Comparison of ENCODE assay signal across 1 cellular context in the genomic region with DNA sequence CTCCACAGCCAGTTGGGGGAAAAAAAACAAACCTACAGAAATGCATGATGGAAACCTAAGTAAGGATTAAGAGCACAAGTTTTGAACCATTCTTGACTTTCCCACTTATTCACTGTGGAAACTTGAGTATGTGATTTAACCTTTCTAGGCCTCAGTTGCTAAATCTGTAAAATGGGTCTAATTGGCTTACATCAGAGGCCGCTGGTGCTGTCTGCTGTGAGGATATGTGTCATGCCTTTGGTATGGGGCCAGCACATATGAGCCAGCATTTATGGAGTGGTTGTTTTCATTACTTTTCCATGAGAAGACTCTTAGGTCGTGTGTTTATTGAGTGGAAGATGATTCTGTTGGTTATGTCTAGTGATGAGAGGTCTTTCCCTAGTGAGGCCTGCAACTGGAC.
TF ChIP-seq lines count a peak whose summit lies in the region.

No MANE protein-coding gene starts in this region.

TF ChIP-seq in IMR-90, 13 proteins besides CTCF, POLR2A, EP300 and RAD21 (continued from another document):
- TF ChIP-seq MXI1 (IDR thresholded peaks at IDR 0.05; ENCODE audit: borderline replicate concordance, low read depth, low read length): no peak
- peak; percentile 95 for TF ChIP-seq NFE2L2 (IDR thresholded peaks at IDR 0.05; ENCODE audit: low read depth, low read length)
- TF ChIP-seq RCOR1 (IDR thresholded peaks at IDR 0.05; ENCODE audit: insufficient replicate concordance, low read length): peak; percentile 100
- TF ChIP-seq, protein P1, sequence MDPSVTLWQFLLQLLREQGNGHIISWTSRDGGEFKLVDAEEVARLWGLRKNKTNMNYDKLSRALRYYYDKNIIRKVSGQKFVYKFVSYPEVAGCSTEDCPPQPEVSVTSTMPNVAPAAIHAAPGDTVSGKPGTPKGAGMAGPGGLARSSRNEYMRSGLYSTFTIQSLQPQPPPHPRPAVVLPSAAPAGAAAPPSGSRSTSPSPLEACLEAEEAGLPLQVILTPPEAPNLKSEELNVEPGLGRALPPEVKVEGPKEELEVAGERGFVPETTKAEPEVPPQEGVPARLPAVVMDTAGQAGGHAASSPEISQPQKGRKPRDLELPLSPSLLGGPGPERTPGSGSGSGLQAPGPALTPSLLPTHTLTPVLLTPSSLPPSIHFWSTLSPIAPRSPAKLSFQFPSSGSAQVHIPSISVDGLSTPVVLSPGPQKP (IDR thresholded peaks at IDR 0.05; ENCODE audit: borderline replicate concordance, low read depth, low read length): no peak
- TF ChIP-seq CEBPB (IDR thresholded peaks at IDR 0.05; ENCODE audit: low read depth, low read length): peak; percentile 83
- TF ChIP-seq, protein P2, sequence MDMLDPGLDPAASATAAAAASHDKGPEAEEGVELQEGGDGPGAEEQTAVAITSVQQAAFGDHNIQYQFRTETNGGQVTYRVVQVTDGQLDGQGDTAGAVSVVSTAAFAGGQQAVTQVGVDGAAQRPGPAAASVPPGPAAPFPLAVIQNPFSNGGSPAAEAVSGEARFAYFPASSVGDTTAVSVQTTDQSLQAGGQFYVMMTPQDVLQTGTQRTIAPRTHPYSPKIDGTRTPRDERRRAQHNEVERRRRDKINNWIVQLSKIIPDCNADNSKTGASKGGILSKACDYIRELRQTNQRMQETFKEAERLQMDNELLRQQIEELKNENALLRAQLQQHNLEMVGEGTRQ (IDR thresholded peaks at IDR 0.05; ENCODE audit: low read depth, low read length): no peak
- peak; percentile 55; the same call in 1 of the 2 replicates for TF ChIP-seq FOS (IDR thresholded peaks at IDR 0.05; ENCODE audit: low read depth, low read length)
- TF ChIP-seq MAZ (IDR thresholded peaks at IDR 0.05; ENCODE audit: borderline replicate concordance, low read depth, low read length): no peak
- TF ChIP-seq CHD1 (IDR thresholded peaks at IDR 0.05; ENCODE audit: low read depth, low read length): no peak
